In genomic region chr3:85005947-85006346, GRCh38 we compare ENCODE assay signal across 24 cellular contexts. TPM values are rescaled to one million over a fixed set of nuclear protein-coding genes. Genes with fewer than 3 reads are reported as not detected.
"Had no signal": no experiment of that assay in that cellular context is flagged by ENCODE, and none has a peak within 500 bp of the region (broad histone marks: within the 10 kb centered on the region; RNA-seq: fewer than 3 reads in every experiment).

No MANE protein-coding gene starts in this region.

- H3K9me3 Mint-ChIP-seq: activated CD4-positive, alpha-beta T cell treated with anti-CD3 and anti-CD28 coated beads, Interleukin-2, amount 10 ng/mL, durations not matched to agents 7 days and 5 days; activated naive CD4-positive, alpha-beta T cell treated with anti-CD3 and anti-CD28 coated beads, Interleukin-2, amount 50 U/mL, for 24 hours; nephron progenitor cell; type B pancreatic cell had no signal

- ATAC-seq: activated CD4-positive, CD25-positive, alpha-beta regulatory T cell treated with anti-CD3 and anti-CD28 coated beads, Interleukin-2, amount 50 U/mL, for 24 hours; activated T-cell treated with anti-CD3 and anti-CD28 coated beads, Interleukin-2, amount 50 U/mL, for 72 hours; left lung; right cardiac atrium had no signal

- H3K4me3 Mint-ChIP-seq: activated CD4-positive, alpha-beta T cell treated with anti-CD3 and anti-CD28 coated beads, Interleukin-2, amount 10 ng/mL, durations not matched to agents 7 days and 5 days; activated naive CD4-positive, alpha-beta T cell treated with anti-CD3 and anti-CD28 coated beads, Interleukin-2, amount 50 U/mL, for 24 hours; activated T-cell treated with anti-CD3 and anti-CD28 coated beads, Interleukin-2, amount 50 U/mL, for 72 hours; nephron progenitor cell; stimulated activated naive CD8-positive, alpha-beta T cell treated with anti-CD3 and anti-CD28 coated beads, Interleukin-15, Interleukin-2, amounts not matched to agents 100 ng/mL and 50 ng/mL, for 24 hours; type B pancreatic cell had no signal

- H3K27ac Mint-ChIP-seq: activated CD4-positive, alpha-beta T cell treated with anti-CD3 and anti-CD28 coated beads, Interleukin-2, amount 10 ng/mL, durations not matched to agents 7 days and 5 days; activated naive CD4-positive, alpha-beta T cell treated with anti-CD3 and anti-CD28 coated beads, Interleukin-2, amount 50 U/mL, for 24 hours; activated T-cell treated with anti-CD3 and anti-CD28 coated beads, Interleukin-2, amount 50 U/mL, for 72 hours; nephron progenitor cell; stimulated activated naive CD8-positive, alpha-beta T cell treated with anti-CD3 and anti-CD28 coated beads, Interleukin-15, Interleukin-2, amounts not matched to agents 100 ng/mL and 50 ng/mL, for 24 hours; type B pancreatic cell had no signal

- H3K4me1 Mint-ChIP-seq: activated CD4-positive, alpha-beta T cell treated with anti-CD3 and anti-CD28 coated beads, Interleukin-2, amount 10 ng/mL, durations not matched to agents 7 days and 5 days; activated naive CD4-positive, alpha-beta T cell treated with anti-CD3 and anti-CD28 coated beads, Interleukin-2, amount 50 U/mL, for 24 hours; nephron progenitor cell had no signal

- H3K36me3 Mint-ChIP-seq: activated naive CD4-positive, alpha-beta T cell treated with anti-CD3 and anti-CD28 coated beads, Interleukin-2, amount 50 U/mL, for 24 hours; type B pancreatic cell had no signal

- DNase-seq: activated CD4-positive, alpha-beta T cell treated with anti-CD3 and anti-CD28 coated beads, Interleukin-2, amount 10 ng/mL, durations not matched to agents 7 days and 5 days; activated gamma-delta T cell; activated T-cell treated with anti-CD3 and anti-CD28 coated beads, Interleukin-2, amount 50 U/mL, for 72 hours; cerebellar nuclear complex; cortex of kidney; erythroblast; foreskin melanocyte; kidney; left lung; midbrain; nephron progenitor cell; right cardiac atrium; small intestine; stimulated activated CD4-positive, alpha-beta T cell treated with anti-CD3 and anti-CD28 coated beads, Interleukin-15, amount 100 ng/mL, for 24 hours; stimulated activated CD4-positive, alpha-beta T cell treated with anti-CD3 and anti-CD28 coated beads, Interleukin-2, amount 100 ng/mL, for 48 hours; T1000 had no signal

- H3K27me3 Mint-ChIP-seq: activated CD4-positive, alpha-beta T cell treated with anti-CD3 and anti-CD28 coated beads, Interleukin-2, amount 10 ng/mL, durations not matched to agents 7 days and 5 days; activated naive CD4-positive, alpha-beta T cell treated with anti-CD3 and anti-CD28 coated beads, Interleukin-2, amount 50 U/mL, for 24 hours; stimulated activated naive CD8-positive, alpha-beta T cell treated with anti-CD3 and anti-CD28 coated beads, Interleukin-15, Interleukin-2, amounts not matched to agents 100 ng/mL and 50 ng/mL, for 24 hours; type B pancreatic cell had no signal

- H3K27ac ChIP-seq: ascending aorta, breast epithelium, left lung, prostate gland had no signal

RNA-seq across cellular contexts. Expression of gene CADM2, which starts 47.2 kb away (rescaled TPM):
- total RNA-seq: activated CD4-positive, alpha-beta T cell treated with anti-CD3 and anti-CD28 coated beads, Interleukin-2, amount 10 ng/mL, durations not matched to agents 7 days and 5 days; activated T-cell treated with anti-CD3 and anti-CD28 coated beads, Interleukin-2, amount 50 U/mL, for 72 hours; T-helper 1 cell treated with Interleukin-12 subunit alpha and Interleukin-12 subunit beta and Interleukin-4 antibody, amounts not matched to agents 30 ng/mL and 1 ng/mL, for 36 hours had no signal
